14 cellular contexts compared by ENCODE assay signal in genomic region chr7:75829656-75830055, GRCh38. TPM values are rescaled to one million over a fixed set of nuclear protein-coding genes. Genes with fewer than 3 reads are reported as not detected.
DNase-seq lines count a peak whose midpoint lies in the region; ATAC-seq and TF ChIP-seq lines count a peak whose summit lies in the region.
"Not testable (repeated sequence)": the region's sequence is repeated elsewhere in the genome, so short reads cannot be mapped to it uniquely, and the experiment has no call there.
"Had no signal": no experiment of that assay in that cellular context is flagged by ENCODE, and none has a peak within 500 bp of the region (broad histone marks: within the 10 kb centered on the region; RNA-seq: fewer than 3 reads in every experiment).

No MANE protein-coding gene starts in this region.

- H3K4me3 ChIP-seq in AG10803 (ENCODE audit: low read length); GM23338; foreskin fibroblast (ENCODE audit: low read depth in 1 of 2, low read length in 2 of 2): not testable (repeated sequence)

- BruUV-seq in MCF 10A (replicated peaks; lab: Mats Ljungman, UMichigan), result not testable (repeated sequence)

- H3K9me2 ChIP-seq in GM23338 (ENCODE audit: insufficient read depth), result not testable (repeated sequence)

- ATAC-seq in GM23338, result peak; percentile 74

- H3K4me3 Mint-ChIP-seq in GM23338; MCF 10A (ENCODE audit: unreplicated experiment): not testable (repeated sequence)

- H4K20me1 ChIP-seq in GM23338 (replicated peaks; ENCODE audit: insufficient read depth), result not testable (repeated sequence)

- not testable (repeated sequence) for H3K36me3 Mint-ChIP-seq in GM23338 (ENCODE audit: low read depth); MCF 10A (ENCODE audit: insufficient read depth, unreplicated experiment)

- H3K4me1 ChIP-seq in GM23338 (ENCODE audit: insufficient read depth), result not testable (repeated sequence)

- H3K27ac Mint-ChIP-seq in GM23338; MCF 10A (ENCODE audit: low read depth, unreplicated experiment): not testable (repeated sequence)

- DNase-seq in AG10803 (ENCODE audit: low read depth) (peak; percentile 77), LHCN-M2 (ENCODE audit: low read depth) (peak; percentile 41), NCI-H526 treated with DMSO at 0.1 percent for 48 hours (lab: John Stamatoyannopoulos, UW) (peak; percentile 20), SKM-1 treated with dmso at 0.1 percent for 144 hours (lab: John Stamatoyannopoulos, UW; ENCODE audit: unreplicated experiment) (peak; percentile 63), MCF 10A (ENCODE audit: unreplicated experiment) (peak; percentile 96), foreskin fibroblast (peak; percentile 7 to 18), non-pigmented ciliary epithelial cell (ENCODE audit: low read depth) (peak; percentile 72)
- DNase-seq in GM23338 (ENCODE audit: low spot score), result not testable (repeated sequence)

- H3K4me2 ChIP-seq in GM23338, result not testable (repeated sequence)

- H3K4me1 Mint-ChIP-seq in GM23338, result not testable (repeated sequence)
- H3K4me1 Mint-ChIP-seq in MCF 10A (ENCODE audit: insufficient read depth, unreplicated experiment), result peaks cover 16% of the 10 kb centered on the region

- not testable (repeated sequence) for H3K79me2 ChIP-seq in GM23338 (replicated peaks; ENCODE audit: insufficient read depth)

- not testable (repeated sequence) for H3K27me3 ChIP-seq in GM23338 (ENCODE audit: insufficient read depth)

- H3K36me3 ChIP-seq in GM23338 (ENCODE audit: insufficient read depth), result not testable (repeated sequence)

- H2AFZ ChIP-seq in GM23338, result not testable (repeated sequence)

- not testable (repeated sequence) for H3K27me3 Mint-ChIP-seq in GM23338 (ENCODE audit: insufficient read depth, low read depth, poor library complexity); MCF 10A (ENCODE audit: insufficient read depth, unreplicated experiment)

- CTCF ChIA-PET in MCF 10A (lab: Yijun Ruan, JAX), result not testable (repeated sequence)

- intact Hi-C loops in MCF 10A (cut with micrococcal nuclease), result not testable (repeated sequence)

- H3F3A ChIP-seq in GM23338 (replicated peaks; ENCODE audit: low read depth), result not testable (repeated sequence)

- not testable (repeated sequence) for TF ChIP-seq CTCF in AG10803 (conservative IDR thresholded peaks at IDR 0.05; ENCODE audit: low read length); GM23338 (conservative IDR thresholded peaks at IDR 0.05; ENCODE audit: low read depth in 2 of 2); MCF 10A (IDR thresholded peaks at IDR 0.05; ENCODE audit: unreplicated experiment); foreskin fibroblast (IDR thresholded peaks at IDR 0.05; ENCODE audit: low read depth, low read length)

- not testable (repeated sequence) for H3K27ac ChIP-seq in GM23338 (ENCODE audit: low read depth)

- POLR2A ChIA-PET in MCF 10A (lab: Yijun Ruan, JAX), result interaction anchor here (1.6 kb wide), 1 partner anchor 13 kb away, joined by 4 read pairs; no protein-coding TSS in a partner anchor

- H3K9me3 Mint-ChIP-seq in GM23338; MCF 10A (ENCODE audit: unreplicated experiment): not testable (repeated sequence)

RNA-seq across cellular contexts. Expression of gene CCL24, which starts 16.1 kb away (rescaled TPM):
- total RNA-seq in GM23338 (2014; rRNA removed; shearing (Covaris generic)), result not detected in 2 replicates
- not detected in 2 replicates for polyA plus RNA-seq in GM23338 (2016; fragmentation: Nextera tagmentation; extraction: Ambion mirVana)
- not detected in 2 replicates for total RNA-seq in LHCN-M2 (2014; rRNA removed)
- not detected for polyA plus RNA-seq in LHCN-M2 (2012)
- not detected in 2 replicates for total RNA-seq in MCF 10A (2022)
- total RNA-seq: activated CD8-positive, alpha-beta memory T cell treated with anti-CD3 and anti-CD28 coated beads, Interleukin-2, amount 10 ng/mL, durations not matched to agents 7 days and 5 days; CD4-positive, alpha-beta T cell; dermis microvascular lymphatic vessel endothelial cell; epithelial cell of proximal tubule; uterus had no signal

RNA-seq across cellular contexts. Expression of gene RHBDD2, which starts 49.2 kb away (rescaled TPM):
- 24.2 and 25.7 TPM in 2 replicates for total RNA-seq in GM23338 (2014; rRNA removed; shearing (Covaris generic))
- 21.4 and 23.1 TPM in 2 replicates for polyA plus RNA-seq in GM23338 (2016; fragmentation: Nextera tagmentation; extraction: Ambion mirVana)
- total RNA-seq in LHCN-M2 (2014; rRNA removed), result 90.6 and 91.0 TPM in 2 replicates
- 68.3 TPM for polyA plus RNA-seq in LHCN-M2 (2012)
- 36.1 and 38.6 TPM in 2 replicates for total RNA-seq in MCF 10A (2022)

RNA-seq across cellular contexts. Expression of gene CCL26, which starts 57.6 kb away (rescaled TPM):
- total RNA-seq in GM23338 (2014; rRNA removed; shearing (Covaris generic)), result 3.0 and 6.2 TPM in 2 replicates
- 17.5 and 18.4 TPM in 2 replicates for polyA plus RNA-seq in GM23338 (2016; fragmentation: Nextera tagmentation; extraction: Ambion mirVana)
- total RNA-seq in LHCN-M2 (2014; rRNA removed), result 3.9 TPM in 1 of 2 replicates, not detected in the other
- polyA plus RNA-seq in LHCN-M2 (2012), result 3.5 TPM
- not detected in 2 replicates for total RNA-seq in MCF 10A (2022)
- total RNA-seq: activated CD8-positive, alpha-beta memory T cell treated with anti-CD3 and anti-CD28 coated beads, Interleukin-2, amount 10 ng/mL, durations not matched to agents 7 days and 5 days; CD4-positive, alpha-beta T cell; dermis microvascular lymphatic vessel endothelial cell; epithelial cell of proximal tubule; liver; uterus had no signal
